Comparison of ENCODE assay signal across 10 cellular contexts in genomic region chr12:25107920-25108319, GRCh38.
DNase-seq lines count a peak whose midpoint lies in the region; ATAC-seq and TF ChIP-seq lines count a peak whose summit lies in the region.
"Had no signal": no experiment of that assay in that cellular context is flagged by ENCODE, and none has a peak within 500 bp of the region (broad histone marks: within the 10 kb centered on the region; RNA-seq: fewer than 3 reads in every experiment).

No MANE protein-coding gene starts in this region.

- H3K36me3 ChIP-seq in BLaER1 treated with 17β-estradiol and CSF1 and Interleukin-3, amounts not matched to agents 10 nM and 100 nM, result peaks cover 60 to 75% (median 68%) of the 10 kb centered on the region in 11 experiments
- no peaks in the 10 kb centered on the region for H3K36me3 ChIP-seq in esophagus muscularis mucosa

- no peak for DNase-seq in RPMI8226
- no peak for DNase-seq in LoVo (ENCODE audit: low spot score)
- no peak for DNase-seq in UCSD-AML1 (lab: John Stamatoyannopoulos, UW; ENCODE audit: unreplicated experiment)
- no peak for DNase-seq in esophagus muscularis mucosa (ENCODE audit: extremely low spot score)
- DNase-seq: activated CD4-positive, alpha-beta T cell treated with anti-CD3 and anti-CD28 coated beads for 36 hours had no signal

- H3K9ac ChIP-seq in BLaER1 treated with 17β-estradiol and CSF1 and Interleukin-3, amounts not matched to agents 10 nM and 100 nM, result no peak overlapping the region

- H3K4me2 ChIP-seq in BLaER1 treated with 17β-estradiol and CSF1 and Interleukin-3, amounts not matched to agents 10 nM and 100 nM, result peak overlapping the region in 4 of 11 experiments; percentile 3 to 72 (median 46); a peak in 5 of 22 replicates

- TF ChIP-seq CTCF in esophagus muscularis mucosa (IDR thresholded peaks at IDR 0.05), result no peak

- WGBS in esophagus muscularis mucosa, result 85% methylated on average over 4 of the region's 4 CpGs

- no peaks in the 10 kb centered on the region for H3K27me3 ChIP-seq in BLaER1 treated with 17β-estradiol and CSF1 and Interleukin-3, amounts not matched to agents 10 nM and 100 nM
- no peaks in the 10 kb centered on the region for H3K27me3 ChIP-seq in esophagus muscularis mucosa

- peaks cover 0 to 79% (median 0%) of the 10 kb centered on the region in 11 experiments; a peak in 5 of 22 replicates for H4K20me1 ChIP-seq in BLaER1 treated with 17β-estradiol and CSF1 and Interleukin-3, amounts not matched to agents 10 nM and 100 nM

- H3K9me3 ChIP-seq in BLaER1 treated with 17β-estradiol and CSF1 and Interleukin-3, amounts not matched to agents 10 nM and 100 nM (replicated peaks in 1 of 11), result no peaks in the 10 kb centered on the region
- no peaks in the 10 kb centered on the region for H3K9me3 ChIP-seq in esophagus muscularis mucosa

- intact Hi-C loops in esophagus muscularis mucosa (cut with DNase I), result no loop called here

- H3K27ac ChIP-seq in BLaER1 treated with 17β-estradiol and CSF1 and Interleukin-3, amounts not matched to agents 10 nM and 100 nM, result peak overlapping the region in 8 of 11 experiments; percentile 1 to 54 (median 20); a peak in 6 of 22 replicates
- no peak overlapping the region for H3K27ac ChIP-seq in esophagus muscularis mucosa (replicated peaks in 1 of 4)

- TF ChIP-seq POLR2A in esophagus muscularis mucosa (IDR thresholded peaks at IDR 0.05; ENCODE audit: low read depth), result no peak

- H3K4me3 ChIP-seq in BLaER1 treated with 17β-estradiol and CSF1 and Interleukin-3, amounts not matched to agents 10 nM and 100 nM, result no peak overlapping the region
- H3K4me3 ChIP-seq in esophagus muscularis mucosa, result no peak overlapping the region

- TF ChIP-seq EP300 in esophagus muscularis mucosa (IDR thresholded peaks at IDR 0.05), result no peak

- peaks cover 0 to 23% (median 7%) of the 10 kb centered on the region in 10 experiments; a peak in 13 of 20 replicates for H3K4me1 ChIP-seq in BLaER1 treated with 17β-estradiol and CSF1 and Interleukin-3, amounts not matched to agents 10 nM and 100 nM
- no peaks in the 10 kb centered on the region for H3K4me1 ChIP-seq in esophagus muscularis mucosa

- ATAC-seq in GM19025 (IDR thresholded peaks at IDR 0.05; ENCODE audit: low read depth, unreplicated experiment) (peak; percentile 91), HG02642 (IDR thresholded peaks at IDR 0.05; ENCODE audit: poor library complexity, unreplicated experiment) (peak; percentile 94), HG03521 (IDR thresholded peaks at IDR 0.05; ENCODE audit: unreplicated experiment) (peak; percentile 86)
- ATAC-seq: activated CD4-positive, alpha-beta T cell treated with anti-CD3 and anti-CD28 coated beads for 36 hours; esophagus mucosa had no signal

Comparison
In these comparisons a context has a peak if more than half of its experiments do, and no peak if none do; other contexts are left out.
1. H3K27ac ChIP-seq: peak in BLaER1 treated with 17β-estradiol and CSF1 and Interleukin-3, amounts not matched to agents 10 nM and 100 nM (8 of 11); none in esophagus muscularis mucosa (0 of 4).
2. Peak in every context shown above with its lines, with median percentiles within 50 percentile points of each other: ATAC-seq.